ENCODE assay signal across 17 cellular contexts in the genomic region with DNA sequence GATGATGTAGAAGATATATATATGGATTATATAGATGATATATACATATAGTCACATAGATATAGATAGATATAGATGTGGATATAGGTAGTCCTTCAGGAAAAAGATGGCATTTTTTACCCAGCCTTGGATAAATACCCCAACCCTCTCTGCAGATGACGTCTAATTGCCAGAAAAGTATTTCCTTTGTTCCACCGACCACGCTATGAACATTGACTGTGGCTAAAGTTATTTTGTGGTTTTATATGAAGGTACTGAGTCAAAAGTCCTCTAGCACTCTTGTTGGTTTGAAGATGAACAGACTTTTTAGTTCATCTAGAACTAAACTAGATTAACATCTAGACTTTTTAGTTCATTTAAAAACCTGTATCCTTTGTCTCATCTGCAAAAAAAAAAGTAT.
DNase-seq lines count a peak whose midpoint lies in the region; TF ChIP-seq lines count a peak whose summit lies in the region.
"Had no signal": no experiment of that assay in that cellular context is flagged by ENCODE, and none has a peak within 500 bp of the region (broad histone marks: within the 10 kb centered on the region; RNA-seq: fewer than 3 reads in every experiment).

No MANE protein-coding gene starts in this region.

- H3K4me3 ChIP-seq in astrocyte of the cerebellum (ENCODE audit: low read depth, low read length) (no peak overlapping the region), foreskin fibroblast (ENCODE audit: low read depth in 1 of 2, low read length in 2 of 2) (no peak overlapping the region)
- H3K4me3 ChIP-seq: GM12878, GM23338, HAP-1 had no signal

- in situ Hi-C loops in astrocyte of the cerebellum (cut with HindIII; ENCODE audit: low sequenced_read_pairs) = no loop called here

- no peak for TF ChIP-seq CTCF in astrocyte of the cerebellum (IDR thresholded peaks at IDR 0.05; ENCODE audit: low read depth, low read length, missing control alignments)
- TF ChIP-seq CTCF in foreskin fibroblast (IDR thresholded peaks at IDR 0.05; ENCODE audit: low read depth, low read length) = no peak

- DNase-seq in EH (ENCODE audit: low read depth) (peak; percentile 59), HT1080 (ENCODE audit: low read depth) (peak; percentile 75), astrocyte of the cerebellum (ENCODE audit: low read depth) (peak; percentile 76), foreskin fibroblast (peak; percentile 10 to 14), occipital lobe (lab: John Stamatoyannopoulos, UW) (no peak), SKM-1 treated with dmso at 0.1 percent for 144 hours (lab: John Stamatoyannopoulos, UW; ENCODE audit: unreplicated experiment) (no peak), NCI-H2081 (lab: John Stamatoyannopoulos, UW) (no peak)
- no peak for DNase-seq in activated naive CD4-positive, alpha-beta T cell treated with Interleukin-2 at 50 U/mL for 16 hours
- DNase-seq: DMS53, NCI-H1417, NCI-H1694 treated with DMSO at 0.1 percent for 48 hours, NCI-H526, OCI-M1, SHP77 had no signal

Comparison
In these comparisons a context has a peak if more than half of its experiments do, and no peak if none do; other contexts are left out.
1. DNase-seq: peak in EH (single experiment), HT1080 (single experiment), astrocyte of the cerebellum (single experiment) and foreskin fibroblast (2 of 2); none in activated naive CD4-positive, alpha-beta T cell treated with Interleukin-2 at 50 U/mL for 16 hours (single experiment), occipital lobe (single experiment), SKM-1 treated with dmso at 0.1 percent for 144 hours (single experiment) and NCI-H2081 (0 of 2).